9 cellular contexts compared by ENCODE assay signal in the genomic region with DNA sequence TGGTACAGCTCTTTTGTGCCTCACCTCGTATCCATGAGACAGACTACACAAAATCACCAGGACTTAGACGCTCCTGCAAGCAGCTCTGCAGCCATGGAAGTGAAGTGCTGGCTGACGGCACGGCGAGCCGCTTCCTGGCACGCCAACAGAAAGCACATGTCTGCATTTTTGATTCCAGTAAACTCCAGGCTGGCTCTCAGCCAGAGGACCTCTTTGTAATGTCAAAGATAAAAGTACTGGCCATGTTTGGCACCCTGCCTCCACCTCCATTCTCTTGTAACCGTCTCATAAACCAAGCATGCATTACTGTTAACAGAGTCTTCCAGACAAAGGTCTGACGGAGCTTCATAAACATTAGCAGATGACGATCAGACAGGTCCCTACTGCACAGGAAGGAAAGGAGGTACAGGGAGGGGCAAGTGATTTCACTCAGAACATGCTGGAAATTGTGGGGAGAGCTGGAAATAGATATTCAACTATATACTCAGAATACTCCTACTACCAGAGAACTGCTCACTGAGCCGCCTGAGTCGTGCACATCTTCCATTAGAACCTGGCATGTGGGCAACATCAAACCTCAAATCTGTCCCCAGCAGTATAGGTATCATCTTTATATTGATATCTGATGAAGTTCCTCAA.
DNase-seq lines count a peak whose midpoint lies in the region; ATAC-seq and TF ChIP-seq lines count a peak whose summit lies in the region.
"Had no signal": no experiment of that assay in that cellular context is flagged by ENCODE, and none has a peak within 500 bp of the region (broad histone marks: within the 10 kb centered on the region; RNA-seq: fewer than 3 reads in every experiment).

No MANE protein-coding gene starts in this region.

- no peak overlapping the region for H3K14ac ChIP-seq in trophoblast cell (ENCODE audit: low read length)

- peaks cover 2% of the 10 kb centered on the region for H3K9me3 ChIP-seq in trophoblast cell (ENCODE audit: insufficient read depth, low read depth, low read length)
- no peaks in the 10 kb centered on the region for H3K9me3 ChIP-seq in neural progenitor cell (ENCODE audit: low read depth)

- no peaks in the 10 kb centered on the region for H3K9me3 Mint-ChIP-seq in activated CD4-positive, alpha-beta memory T cell treated with anti-CD3 and anti-CD28 coated beads, Interleukin-2, amount 10 ng/mL, durations not matched to agents 7 days and 5 days
- H3K9me3 Mint-ChIP-seq in neural progenitor cell = no peaks in the 10 kb centered on the region

- H3K36me3 ChIP-seq in trophoblast cell (ENCODE audit: control insufficient read depth in 1 of 2, insufficient read depth in 2 of 2, low read length in 2 of 2) = peaks cover 0 to 2% of the 10 kb centered on the region in 2 experiments
- no peaks in the 10 kb centered on the region for H3K36me3 ChIP-seq in neural progenitor cell

- H2AFZ ChIP-seq in trophoblast cell (ENCODE audit: insufficient read depth, low read length, poor library complexity) = no peak overlapping the region
- no peak overlapping the region for H2AFZ ChIP-seq in neural progenitor cell (replicated peaks)

- H3K4me2 ChIP-seq in trophoblast cell (ENCODE audit: low read length) (no peak overlapping the region), neural progenitor cell (no peak overlapping the region)

- TF ChIP-seq CTCF in neural progenitor cell (IDR thresholded peaks at IDR 0.05) = no peak

- H3K36me3 Mint-ChIP-seq in activated CD4-positive, alpha-beta memory T cell treated with anti-CD3 and anti-CD28 coated beads, Interleukin-2, amount 10 ng/mL, durations not matched to agents 7 days and 5 days (ENCODE audit: low read depth) = no peaks in the 10 kb centered on the region
- H3K36me3 Mint-ChIP-seq in neural progenitor cell = no peaks in the 10 kb centered on the region

- no peak overlapping the region for H3K18ac ChIP-seq in trophoblast cell (ENCODE audit: low read length)

- H2BK12ac ChIP-seq in trophoblast cell (ENCODE audit: low read length) = peak overlapping the region; percentile 34

- H2BK120ac ChIP-seq in trophoblast cell (ENCODE audit: insufficient read depth, low read length, poor library complexity) = no peak overlapping the region

- H2AK5ac ChIP-seq in trophoblast cell (ENCODE audit: low read length) = no peak overlapping the region

- H4K12ac ChIP-seq in trophoblast cell (ENCODE audit: low read depth, low read length) = no peak overlapping the region

- no peaks in the 10 kb centered on the region for H3K4me1 Mint-ChIP-seq in activated CD4-positive, alpha-beta memory T cell treated with anti-CD3 and anti-CD28 coated beads, Interleukin-2, amount 10 ng/mL, durations not matched to agents 7 days and 5 days
- peaks cover 2% of the 10 kb centered on the region for H3K4me1 Mint-ChIP-seq in neural progenitor cell

- WGBS in trophoblast cell (ENCODE audit: extremely low coverage, insufficient coverage, insufficient read length) = no CpG with 5 or more reads among the region's 12 CpGs

- DNase-seq in EL (peak; percentile 99), NCI-H774 (lab: John Stamatoyannopoulos, UW) (peak; percentile 69), fibroblast of gingiva (ENCODE audit: low read depth) (peak; percentile 82), trophoblast cell (peak in 1 of 2 donors; percentile 4), posterior cingulate gyrus (no peak), neural progenitor cell (ENCODE audit: low spot score) (no peak)
- no peak for DNase-seq in activated CD4-positive, alpha-beta memory T cell treated with anti-CD3 and anti-CD28 coated beads, Interleukin-2, amount 10 ng/mL, durations not matched to agents 7 days and 5 days

- H2BK5ac ChIP-seq in trophoblast cell (ENCODE audit: low read depth, low read length, poor library complexity) = no peak overlapping the region

- no peak overlapping the region for H4K91ac ChIP-seq in trophoblast cell (ENCODE audit: low read depth, low read length)

- H3K4me3 ChIP-seq in trophoblast cell (ENCODE audit: low read depth, low read length) (no peak overlapping the region), neural progenitor cell (no peak overlapping the region)
- H3K4me3 ChIP-seq: GM12878 had no signal

- no peaks in the 10 kb centered on the region for H3K27me3 Mint-ChIP-seq in activated CD4-positive, alpha-beta memory T cell treated with anti-CD3 and anti-CD28 coated beads, Interleukin-2, amount 10 ng/mL, durations not matched to agents 7 days and 5 days
- no peaks in the 10 kb centered on the region for H3K27me3 Mint-ChIP-seq in neural progenitor cell (ENCODE audit: insufficient read depth, low read depth)

- no peak for ATAC-seq in GM18861 (IDR thresholded peaks at IDR 0.05; ENCODE audit: unreplicated experiment)
- ATAC-seq: GM12878 had no signal

- intact Hi-C loops in posterior cingulate gyrus (cut with DNase I) = no loop called here

- H3K4me1 ChIP-seq in trophoblast cell (ENCODE audit: control insufficient read depth in 1 of 2, insufficient read depth in 2 of 2, low read length in 2 of 2) (peaks cover 5 to 11% of the 10 kb centered on the region in 2 experiments), neural progenitor cell (no peaks in the 10 kb centered on the region)

- POLR2A ChIA-PET in activated CD4-positive, alpha-beta memory T cell treated with anti-CD3 and anti-CD28 coated beads, Interleukin-2, amount 10 ng/mL, durations not matched to agents 7 days and 5 days (lab: Charles Lee) = no interaction called here

- H3K79me2 ChIP-seq in trophoblast cell (ENCODE audit: control insufficient read depth, insufficient read depth, low read length, poor library complexity) (no peaks in the 10 kb centered on the region), neural progenitor cell (ENCODE audit: low read depth) (no peaks in the 10 kb centered on the region)

- no peak overlapping the region for H3K4me3 Mint-ChIP-seq in activated CD4-positive, alpha-beta memory T cell treated with anti-CD3 and anti-CD28 coated beads, Interleukin-2, amount 10 ng/mL, durations not matched to agents 7 days and 5 days
- no peak overlapping the region for H3K4me3 Mint-ChIP-seq in neural progenitor cell

- H3F3A ChIP-seq in neural progenitor cell (ENCODE audit: low read depth) = no peaks in the 10 kb centered on the region

- H3K23ac ChIP-seq in trophoblast cell (ENCODE audit: low read length) = no peak overlapping the region

- no peaks in the 10 kb centered on the region for H3K79me1 ChIP-seq in trophoblast cell (ENCODE audit: low read length)

- H3K4ac ChIP-seq in trophoblast cell (ENCODE audit: low read depth, low read length) = no peak overlapping the region

- no peaks in the 10 kb centered on the region for H4K20me1 ChIP-seq in neural progenitor cell (ENCODE audit: low read depth)

- H3K27me3 ChIP-seq in trophoblast cell (ENCODE audit: insufficient read depth, low read length) (no peaks in the 10 kb centered on the region), neural progenitor cell (no peaks in the 10 kb centered on the region)

- CTCF ChIA-PET in activated CD4-positive, alpha-beta memory T cell treated with anti-CD3 and anti-CD28 coated beads, Interleukin-2, amount 10 ng/mL, durations not matched to agents 7 days and 5 days (lab: Charles Lee) = no interaction called here

- H3K9ac ChIP-seq in trophoblast cell (ENCODE audit: low read length) (no peak overlapping the region), neural progenitor cell (no peak overlapping the region)

- no peak overlapping the region for H3K27ac Mint-ChIP-seq in activated CD4-positive, alpha-beta memory T cell treated with anti-CD3 and anti-CD28 coated beads, Interleukin-2, amount 10 ng/mL, durations not matched to agents 7 days and 5 days
- H3K27ac Mint-ChIP-seq in neural progenitor cell = no peak overlapping the region

- no peak overlapping the region for H4K8ac ChIP-seq in trophoblast cell (ENCODE audit: low read depth, low read length)

- H3K27ac ChIP-seq in trophoblast cell (ENCODE audit: low read depth, low read length) (no peak overlapping the region), neural progenitor cell (no peak overlapping the region)

Comparison
In these comparisons a context has a peak if more than half of its experiments do, and no peak if none do; other contexts are left out.
1. DNase-seq: peak in EL (single experiment), NCI-H774 (single experiment) and fibroblast of gingiva (single experiment); none in posterior cingulate gyrus (0 of 10), activated CD4-positive, alpha-beta memory T cell treated with anti-CD3 and anti-CD28 coated beads, Interleukin-2, amount 10 ng/mL, durations not matched to agents 7 days and 5 days (single experiment) and neural progenitor cell (single experiment).